Comparison of ENCODE assay signal across 13 cellular contexts in genomic region chr7:2518101-2518500, GRCh38. TPM values are rescaled to one million over a fixed set of nuclear protein-coding genes. Genes with fewer than 3 reads are reported as not detected.
DNase-seq lines count a peak whose midpoint lies in the region; ATAC-seq and TF ChIP-seq lines count a peak whose summit lies in the region.
"Had no signal": no experiment of that assay in that cellular context is flagged by ENCODE, and none has a peak within 500 bp of the region (broad histone marks: within the 10 kb centered on the region; RNA-seq: fewer than 3 reads in every experiment).

No MANE protein-coding gene starts in this region.

- peak overlapping the region; percentile 75 for H3K4me3 Mint-ChIP-seq in memory B cell

- intact Hi-C loops in thyroid gland (cut with DNase I): no loop called here

- peaks cover 15% of the 10 kb centered on the region for H3K36me3 Mint-ChIP-seq in memory B cell

- H3K27me3 Mint-ChIP-seq in memory B cell: no peaks in the 10 kb centered on the region

- no peak overlapping the region for H3K4me3 ChIP-seq in BLaER1
- no peak overlapping the region for H3K4me3 ChIP-seq in DOHH2 (ENCODE audit: low read length)
- H3K4me3 ChIP-seq in WERI-Rb-1 (ENCODE audit: low read depth, low read length): no peak overlapping the region
- no peak overlapping the region for H3K4me3 ChIP-seq in thyroid gland (replicated peaks in 1 of 3)

- no peak for ATAC-seq in memory B cell (ENCODE audit: low read depth)
- no peak for ATAC-seq in GM21423 (IDR thresholded peaks at IDR 0.05; ENCODE audit: unreplicated experiment)
- ATAC-seq: HCT116 had no signal

- DNase-seq in WERI-Rb-1: peak; percentile 84
- DNase-seq in memory B cell (ENCODE audit: low spot score in 2 of 2): no peak
- DNase-seq in thyroid gland: no peak
- DNase-seq in COR-L47 (lab: John Stamatoyannopoulos, UW): no peak
- DNase-seq in stimulated activated CD4-positive, alpha-beta T cell treated with anti-CD3 and anti-CD28 coated beads, Interleukin-1b, Interleukin-23, amount 100 ng/mL, for 48 hours: no peak
- DNase-seq: activated gamma-delta T cell treated with Interleukin-2 at 50 U/mL for 16 hours, DMS79, retina had no signal

- no peaks in the 10 kb centered on the region for H3K36me3 ChIP-seq in BLaER1
- H3K36me3 ChIP-seq in DOHH2 (ENCODE audit: control insufficient read depth, low read length): no peaks in the 10 kb centered on the region
- peaks cover 10% of the 10 kb centered on the region for H3K36me3 ChIP-seq in WERI-Rb-1
- no peaks in the 10 kb centered on the region for H3K36me3 ChIP-seq in thyroid gland

- H3K4me1 Mint-ChIP-seq in memory B cell: peaks cover 31% of the 10 kb centered on the region

- WGBS in thyroid gland, 2 donors: 50 to 52% methylated on average over 4 to 6 of the region's 8 CpGs

- H3K27ac ChIP-seq in BLaER1: peak overlapping the region; percentile 84
- no peak overlapping the region for H3K27ac ChIP-seq in DOHH2 (ENCODE audit: low read depth, low read length)
- H3K27ac ChIP-seq in WERI-Rb-1: peak overlapping the region; percentile 66
- H3K27ac ChIP-seq in thyroid gland: no peak overlapping the region

- TF ChIP-seq POLR2A in thyroid gland (IDR thresholded peaks at IDR 0.05): no peak

- H3K4me1 ChIP-seq in BLaER1 (peaks cover 74% of the 10 kb centered on the region), DOHH2 (ENCODE audit: control insufficient read depth, low read length) (peaks cover 33% of the 10 kb centered on the region), thyroid gland (peaks cover 16 to 40% of the 10 kb centered on the region in 2 donors)

- TF ChIP-seq CTCF in DOHH2 (IDR thresholded peaks at IDR 0.05; ENCODE audit: low read depth, low read length, poor library complexity, severe bottlenecking) (no peak), WERI-Rb-1 (IDR thresholded peaks at IDR 0.05; ENCODE audit: low read depth, low read length) (peak; percentile 12; the same call in 1 of the 2 replicates), thyroid gland (IDR thresholded peaks at IDR 0.05) (no peak)

- H4K20me1 ChIP-seq in BLaER1: peaks cover 32% of the 10 kb centered on the region
- H4K20me1 ChIP-seq in DOHH2 (ENCODE audit: control insufficient read depth, insufficient read depth, low read depth, low read length): peaks cover 5% of the 10 kb centered on the region; the same call in 1 of the 2 replicates

- H3K9ac ChIP-seq in BLaER1: 0 out of 2 replicates have a peak overlapping the region, but pooled peaks have one; percentile 19

- H3K9me3 ChIP-seq in BLaER1 (no peaks in the 10 kb centered on the region), DOHH2 (ENCODE audit: control insufficient read depth, insufficient read depth, low read length) (no peaks in the 10 kb centered on the region), WERI-Rb-1 (ENCODE audit: severe bottlenecking) (no peaks in the 10 kb centered on the region), thyroid gland (no peaks in the 10 kb centered on the region)

- H3F3A ChIP-seq in DOHH2 (ENCODE audit: control insufficient read depth, insufficient read depth): no peaks in the 10 kb centered on the region; the same call in 1 of the 2 replicates

- peak overlapping the region; percentile 100 for H3K4me2 ChIP-seq in BLaER1
- 0 out of 2 replicates have a peak overlapping the region, but pooled peaks have one; percentile 88 for H3K4me2 ChIP-seq in DOHH2 (ENCODE audit: low read length)

- H3K27me3 ChIP-seq in BLaER1 (no peaks in the 10 kb centered on the region), DOHH2 (ENCODE audit: control insufficient read depth, low read length) (peaks cover 53% of the 10 kb centered on the region), WERI-Rb-1 (ENCODE audit: insufficient read depth, low read depth, severe bottlenecking) (no peaks in the 10 kb centered on the region), thyroid gland (peaks cover 7% of the 10 kb centered on the region)

- no peaks in the 10 kb centered on the region for H3K79me2 ChIP-seq in DOHH2 (ENCODE audit: control insufficient read depth, low read length)

- H3K9me3 Mint-ChIP-seq in memory B cell: no peaks in the 10 kb centered on the region

- H3K27ac Mint-ChIP-seq in memory B cell: peak overlapping the region; percentile 64

- no peaks in the 10 kb centered on the region for H3K9me2 ChIP-seq in DOHH2 (replicated peaks; ENCODE audit: control insufficient read depth, low read length)

RNA-seq across cellular contexts. Expression of gene LFNG, which starts 1.5 kb away (rescaled TPM):
- total RNA-seq in thyroid gland: 1 to 10 TPM; 3.8 to 6.1 (median 4.8) TPM

RNA-seq across cellular contexts. Expression of gene BRAT1, which starts 37.2 kb away (rescaled TPM):
- 10 to 100 TPM; 37.2 to 51.8 (median 45.6) TPM for total RNA-seq in thyroid gland

RNA-seq across cellular contexts. Expression of gene IQCE, which starts 40.7 kb away (rescaled TPM):
- total RNA-seq in thyroid gland: 10 to 100 TPM; 16.0 to 40.2 (median 37.2) TPM

RNA-seq across cellular contexts. Expression of gene GRIFIN, which starts 41.9 kb away (rescaled TPM):
- total RNA-seq in thyroid gland: not detected
- total RNA-seq: T-helper 1 cell treated with Interleukin-12 subunit alpha and Interleukin-12 subunit beta and Interleukin-4 antibody, amounts not matched to agents 30 ng/mL and 1 ng/mL, for 36 hours had no signal

Comparison
In these comparisons a context has a peak if more than half of its experiments do, and no peak if none do; other contexts are left out.
1. H3K27ac ChIP-seq: peak in BLaER1 (single experiment) and WERI-Rb-1 (single experiment); none in DOHH2 (single experiment) and thyroid gland (0 of 3).